ENCODE assay signal across 10 cellular contexts in the genomic region with DNA sequence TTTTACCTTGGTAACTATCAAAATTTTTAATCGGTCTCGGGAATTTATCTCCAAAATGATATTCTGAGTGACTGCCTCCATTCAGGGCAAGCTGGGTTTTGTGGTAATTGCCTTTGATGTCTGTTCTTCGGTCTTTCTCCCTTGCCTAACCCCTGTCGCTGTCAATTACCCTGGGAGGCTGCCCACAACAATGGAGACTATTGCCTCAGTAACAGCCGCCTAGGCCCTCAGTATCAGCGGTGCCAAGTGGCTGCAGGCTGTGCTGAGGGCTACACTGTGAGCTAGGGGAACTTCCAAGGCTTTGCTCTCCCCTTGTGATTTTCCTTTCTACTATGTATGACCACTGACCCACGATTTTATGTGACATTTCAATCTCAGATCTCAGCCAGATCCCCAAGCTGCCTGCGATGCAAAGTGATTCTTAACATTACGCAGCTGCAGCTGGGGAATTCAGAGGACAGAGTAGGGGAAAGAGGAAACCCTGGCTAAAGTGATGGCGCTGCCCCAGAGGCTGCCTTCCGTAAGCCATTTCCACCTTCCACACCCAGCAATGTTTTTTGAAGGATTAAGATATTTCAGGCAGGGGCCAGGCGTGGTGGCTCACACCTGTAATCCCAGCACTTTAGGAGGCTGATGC.
DNase-seq lines count a peak whose midpoint lies in the region; ATAC-seq and TF ChIP-seq lines count a peak whose summit lies in the region.
"Had no signal": no experiment of that assay in that cellular context is flagged by ENCODE, and none has a peak within 500 bp of the region (broad histone marks: within the 10 kb centered on the region; RNA-seq: fewer than 3 reads in every experiment).

No MANE protein-coding gene starts in this region.

- no peak for ATAC-seq in effector memory CD8-positive, alpha-beta T cell (replicated peaks)
- ATAC-seq in GM21717 (IDR thresholded peaks at IDR 0.05; ENCODE audit: unreplicated experiment): no peak

- peaks cover 10% of the 10 kb centered on the region for H3K4me1 Mint-ChIP-seq in nephron progenitor cell
- no peaks in the 10 kb centered on the region for H3K4me1 Mint-ChIP-seq in effector memory CD8-positive, alpha-beta T cell (ENCODE audit: low read depth in 2 of 2)

- TF ChIP-seq CTCF in choroid plexus epithelial cell (conservative IDR thresholded peaks at IDR 0.05; ENCODE audit: low read depth, low read length): no peak
- no peak for TF ChIP-seq CTCF in nephron progenitor cell (IDR thresholded peaks at IDR 0.05)

- no peaks in the 10 kb centered on the region for H3K9me3 Mint-ChIP-seq in nephron progenitor cell
- no peaks in the 10 kb centered on the region for H3K9me3 Mint-ChIP-seq in effector memory CD8-positive, alpha-beta T cell

- H3K36me3 Mint-ChIP-seq in nephron progenitor cell (ENCODE audit: low read depth): no peaks in the 10 kb centered on the region
- H3K36me3 Mint-ChIP-seq in effector memory CD8-positive, alpha-beta T cell (ENCODE audit: insufficient read depth): no peaks in the 10 kb centered on the region

- H3K27me3 Mint-ChIP-seq in nephron progenitor cell (ENCODE audit: low read depth, poor library complexity): no peaks in the 10 kb centered on the region
- no peaks in the 10 kb centered on the region for H3K27me3 Mint-ChIP-seq in effector memory CD8-positive, alpha-beta T cell

- H3K27ac Mint-ChIP-seq in nephron progenitor cell: peak overlapping the region; percentile 37
- H3K27ac Mint-ChIP-seq in effector memory CD8-positive, alpha-beta T cell: peak overlapping the region in 1 of 2 donors; percentile 15

- no peak overlapping the region for H3K4me3 ChIP-seq in choroid plexus epithelial cell (ENCODE audit: low read depth, low read length)
- H3K4me3 ChIP-seq: pancreas had no signal

- DNase-seq in DMS153 (lab: John Stamatoyannopoulos, UW) (peak; percentile 18), NCI-H1105 (lab: John Stamatoyannopoulos, UW) (peak; percentile 20), choroid plexus epithelial cell (ENCODE audit: low read depth) (peak; percentile 14), nephron progenitor cell (no peak), Kasumi-1 (lab: John Stamatoyannopoulos, UW) (no peak)
- DNase-seq in effector memory CD8-positive, alpha-beta T cell: no peak
- no peak for DNase-seq in activated CD4-positive, alpha-beta T cell treated with anti-CD3 and anti-CD28 coated beads, Interleukin-2, amount 50 U/mL, for 4 hours
- DNase-seq: activated T-cell treated with anti-CD3 and anti-CD28 coated beads for 4 hours, pancreas had no signal

- peak overlapping the region; percentile 9 for H3K4me3 Mint-ChIP-seq in nephron progenitor cell
- no peak overlapping the region for H3K4me3 Mint-ChIP-seq in effector memory CD8-positive, alpha-beta T cell

Comparison
In these comparisons a context has a peak if more than half of its experiments do, and no peak if none do; other contexts are left out.
1. DNase-seq: peak in DMS153 (single experiment), NCI-H1105 (single experiment) and choroid plexus epithelial cell (single experiment); none in nephron progenitor cell (single experiment), Kasumi-1 (0 of 2), effector memory CD8-positive, alpha-beta T cell (0 of 3) and activated CD4-positive, alpha-beta T cell treated with anti-CD3 and anti-CD28 coated beads, Interleukin-2, amount 50 U/mL, for 4 hours (0 of 2).